In genomic region chr22:44957267-44957905, GRCh38 we compare ENCODE assay signal across 12 cellular contexts. TPM values are rescaled to one million over a fixed set of nuclear protein-coding genes. Genes with fewer than 3 reads are reported as not detected.
DNase-seq lines count a peak whose midpoint lies in the region; ATAC-seq and TF ChIP-seq lines count a peak whose summit lies in the region.
"Had no signal": no experiment of that assay in that cellular context is flagged by ENCODE, and none has a peak within 500 bp of the region (broad histone marks: within the 10 kb centered on the region; RNA-seq: fewer than 3 reads in every experiment).

No MANE protein-coding gene starts in this region.

- H3K4me3 Mint-ChIP-seq in nephron, result no peak overlapping the region

- H3K9me3 Mint-ChIP-seq in nephron, result peaks cover under 1% of the 10 kb centered on the region

- TF ChIP-seq POLR2A in lower leg skin (IDR thresholded peaks at IDR 0.05), result no peak

- H3K4me3 ChIP-seq in GM06990 (replicated peaks; ENCODE audit: low read depth, low read length) (no peak overlapping the region), Karpas-422 (ENCODE audit: low read length) (no peak overlapping the region), brain microvascular endothelial cell (ENCODE audit: low read depth, low read length) (no peak overlapping the region), lower lobe of right lung (no peak overlapping the region), lower leg skin (ENCODE audit: low read depth, poor library complexity, severe bottlenecking) (no peak overlapping the region)

- 66 to 68% methylated on average over 10 of the region's 10 CpGs for WGBS in lower leg skin, 2 donors

- no peaks in the 10 kb centered on the region for H3K9me2 ChIP-seq in Karpas-422 (replicated peaks; ENCODE audit: insufficient read depth, low read length)

- DNase-seq in GM06990 (ENCODE audit: extremely low read depth, insufficient read length) (no peak), Karpas-422 (peak; percentile 44), brain microvascular endothelial cell (no peak), lower lobe of right lung (no peak), COR-L47 (lab: John Stamatoyannopoulos, UW) (no peak), lower leg skin (ENCODE audit: low spot score in 2 of 2) (no peak)
- DNase-seq: activated CD4-positive, alpha-beta T cell treated with anti-CD3 and anti-CD28 coated beads, Interleukin-2, amount 50 U/mL, for 1 hour; central memory CD4-positive, alpha-beta T cell; NCI-H2081 had no signal

- H2AFZ ChIP-seq in Karpas-422 (ENCODE audit: low read length), result no peak overlapping the region

- no peaks in the 10 kb centered on the region for H4K20me1 ChIP-seq in Karpas-422 (ENCODE audit: insufficient read depth, low read depth, low read length)

- H3K4me1 Mint-ChIP-seq in nephron, result peaks cover 11% of the 10 kb centered on the region

- H3K79me2 ChIP-seq in Karpas-422 (ENCODE audit: low read length), result 0 out of 2 replicates have a peak, but pooled peaks cover 3% of the 10 kb centered on the region

- H3K36me3 ChIP-seq in GM06990 (ENCODE audit: control insufficient read depth, insufficient read depth, low read length), result no peaks in the 10 kb centered on the region
- H3K36me3 ChIP-seq in Karpas-422 (ENCODE audit: insufficient read depth, low read length), result no peaks in the 10 kb centered on the region
- H3K36me3 ChIP-seq in brain microvascular endothelial cell (replicated peaks), result no peaks in the 10 kb centered on the region
- no peaks in the 10 kb centered on the region for H3K36me3 ChIP-seq in lower lobe of right lung

- H3K27me3 ChIP-seq in GM06990 (replicated peaks; ENCODE audit: control insufficient read depth, insufficient read depth, low read length) (no peaks in the 10 kb centered on the region), Karpas-422 (ENCODE audit: low read length) (no peaks in the 10 kb centered on the region), brain microvascular endothelial cell (replicated peaks) (no peaks in the 10 kb centered on the region), lower lobe of right lung (ENCODE audit: low read depth) (peaks cover 10% of the 10 kb centered on the region)

- H3K9me3 ChIP-seq in Karpas-422 (ENCODE audit: low read length) (no peaks in the 10 kb centered on the region), lower lobe of right lung (no peaks in the 10 kb centered on the region)

- no peak overlapping the region for H3K9ac ChIP-seq in Karpas-422 (ENCODE audit: low read length)

- intact Hi-C loops in lower lobe of right lung (cut with DNase I) (no loop called here), lower leg skin (cut with DNase I; ENCODE audit: low total_unique reads) (no loop called here)

- TF ChIP-seq CTCF in GM06990 (IDR thresholded peaks at IDR 0.05; ENCODE audit: insufficient read depth, low read length, poor library complexity, severe bottlenecking) (peak; percentile 29), brain microvascular endothelial cell (IDR thresholded peaks at IDR 0.05; ENCODE audit: low read depth, low read length, missing control alignments) (peak; percentile 49), nephron (IDR thresholded peaks at IDR 0.05; ENCODE audit: unreplicated experiment in 3 of 3) (peak; percentile 37 to 53 (median 39)), lower lobe of right lung (IDR thresholded peaks at IDR 0.05) (no peak), lower leg skin (IDR thresholded peaks at IDR 0.05) (no peak)

- H3K27ac Mint-ChIP-seq in nephron, result peak overlapping the region in 1 of 3 experiments; percentile 60

- H3K4me2 ChIP-seq in Karpas-422 (ENCODE audit: low read depth, low read length, poor library complexity, severe bottlenecking), result no peak overlapping the region

- no peaks in the 10 kb centered on the region for H3K27me3 Mint-ChIP-seq in nephron (ENCODE audit: low read depth)

- peaks cover 9% of the 10 kb centered on the region for H3K36me3 Mint-ChIP-seq in nephron (ENCODE audit: low read depth)

- no peak overlapping the region for H3K27ac ChIP-seq in Karpas-422 (ENCODE audit: low read length)
- no peak overlapping the region for H3K27ac ChIP-seq in brain microvascular endothelial cell
- no peak overlapping the region for H3K27ac ChIP-seq in lower lobe of right lung

- no peak for ATAC-seq in GM18498 (IDR thresholded peaks at IDR 0.05; ENCODE audit: unreplicated experiment)
- ATAC-seq in lower lobe of right lung, result no peak
- ATAC-seq: esophagus mucosa had no signal

- in situ Hi-C loops in brain microvascular endothelial cell (cut with HindIII; ENCODE audit: low pct_ligation_motif_present, low sequenced_read_pairs), result no loop called here

- no peaks in the 10 kb centered on the region for H3K4me1 ChIP-seq in Karpas-422 (ENCODE audit: low read length)
- no peaks in the 10 kb centered on the region for H3K4me1 ChIP-seq in lower lobe of right lung

RNA-seq across cellular contexts. Expression of gene PHF21B, which starts 52.4 kb away (rescaled TPM):
- 5.9 and 17.1 TPM in 2 replicates for total RNA-seq in Karpas-422 (2014; rRNA removed; shearing (Covaris generic); ENCODE audit: low replicate concordance)
- total RNA-seq in lower lobe of right lung (not detected), lower leg skin (under 1 TPM in 2 of 4 donors, not detected in 2; 0.17 to 0.62 TPM)
- total RNA-seq: esophagus mucosa had no signal

Comparison
In these comparisons a context has a peak if more than half of its experiments do, and no peak if none do; other contexts are left out.
1. CTCF ChIP-seq: peak in GM06990 (single experiment), brain microvascular endothelial cell (single experiment) and nephron (3 of 3); none in lower lobe of right lung (single experiment) and lower leg skin (0 of 3).